In the genomic region with DNA sequence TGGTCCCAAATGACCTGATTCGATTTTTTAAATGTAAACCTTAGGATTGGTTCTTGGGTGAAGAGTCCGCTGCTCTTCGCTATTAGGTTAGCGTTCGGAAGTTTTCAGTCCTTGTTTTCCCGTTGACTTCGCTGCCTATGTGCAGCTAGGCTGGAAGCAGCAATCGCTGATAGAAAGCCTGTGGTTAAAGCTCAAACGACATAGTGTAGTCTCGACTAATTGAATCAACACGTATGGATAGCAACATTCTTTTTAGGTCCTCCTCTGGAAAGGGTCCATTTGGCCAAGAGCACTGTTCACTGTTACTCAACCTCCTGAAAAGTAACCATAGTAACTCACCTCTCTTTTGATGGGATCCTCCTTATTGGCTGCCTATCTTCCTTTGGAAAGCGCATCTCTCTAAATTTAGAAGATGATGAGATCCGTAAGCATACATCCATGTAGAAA, we compare ENCODE assay signal across 9 cellular contexts.
DNase-seq lines count a peak whose midpoint lies in the region; ATAC-seq and TF ChIP-seq lines count a peak whose summit lies in the region.
"Had no signal": no experiment of that assay in that cellular context is flagged by ENCODE, and none has a peak within 500 bp of the region (broad histone marks: within the 10 kb centered on the region; RNA-seq: fewer than 3 reads in every experiment).

No MANE protein-coding gene starts in this region.

- H3K4ac ChIP-seq in H9 (ENCODE audit: low read depth, low read length) = no peak overlapping the region

- H2BK120ac ChIP-seq in H9 (ENCODE audit: low read depth, low read length, poor library complexity, severe bottlenecking) = no peak overlapping the region

- H4K20me1 ChIP-seq in H9 (ENCODE audit: control insufficient read depth, insufficient read depth, insufficient read length) = no peaks in the 10 kb centered on the region

- H3K27me3 Mint-ChIP-seq in H9 (ENCODE audit: low read depth) = peaks cover 81% of the 10 kb centered on the region
- H3K27me3 Mint-ChIP-seq in natural killer cell (ENCODE audit: low read depth in 2 of 2) = peaks cover 17 to 56% of the 10 kb centered on the region in 2 donors

- no peak overlapping the region for H3K18ac ChIP-seq in H9 (ENCODE audit: insufficient read length, low read depth, low read length)

- no peak overlapping the region for H3K56ac ChIP-seq in H9 (ENCODE audit: insufficient read length, low read depth, low read length)

- H2BK12ac ChIP-seq in H9 (ENCODE audit: insufficient read length, low read depth, low read length) = no peak overlapping the region

- no peak overlapping the region for H2AFZ ChIP-seq in H9 (ENCODE audit: low read length)

- no peak overlapping the region for H2BK5ac ChIP-seq in H9 (ENCODE audit: insufficient read length, low read length)

- H2BK15ac ChIP-seq in H9 (ENCODE audit: low read depth, low read length) = no peak overlapping the region

- H3K9me3 Mint-ChIP-seq in H9 = no peaks in the 10 kb centered on the region
- no peaks in the 10 kb centered on the region for H3K9me3 Mint-ChIP-seq in natural killer cell

- DNase-seq in BE2C = no peak
- no peak for DNase-seq in H9
- DNase-seq in breast epithelium (ENCODE audit: low spot score in 2 of 2) = no peak
- DNase-seq in natural killer cell = no peak
- no peak for DNase-seq in HT-29 (ENCODE audit: low spot score)

- TF ChIP-seq CTCF in BE2C (IDR thresholded peaks at IDR 0.05; ENCODE audit: low read depth, low read length) (no peak), H9 (conservative IDR thresholded peaks at IDR 0.05) (no peak), breast epithelium (IDR thresholded peaks at IDR 0.05) (no peak), natural killer cell (IDR thresholded peaks at IDR 0.05) (no peak)

- no peaks in the 10 kb centered on the region for H3K79me1 ChIP-seq in H9 (ENCODE audit: insufficient read depth, low read depth, low read length, poor library complexity, severe bottlenecking)

- no peak overlapping the region for H4K5ac ChIP-seq in H9 (ENCODE audit: insufficient read length, low read depth, low read length)

- H3K14ac ChIP-seq in H9 (ENCODE audit: insufficient read depth, low read length) = no peak overlapping the region

- H3K4me1 ChIP-seq in BE2C (no peaks in the 10 kb centered on the region), H9 (ENCODE audit: insufficient read depth, low read length) (no peaks in the 10 kb centered on the region; the same call in 1 of the 2 replicates), breast epithelium (no peaks in the 10 kb centered on the region)

- H4K8ac ChIP-seq in H9 (replicated peaks; ENCODE audit: insufficient read length, low read depth, low read length) = no peak overlapping the region

- intact Hi-C loops in breast epithelium (cut with DNase I; ENCODE audit: low total_unique reads) = no loop called here
- intact Hi-C loops in natural killer cell (cut with micrococcal nuclease) = loop anchor here (5.0 kb wide), 1 partner anchor 40 kb away; no protein-coding TSS in a partner anchor

- no peak overlapping the region for H3K27ac ChIP-seq in H9 (ENCODE audit: insufficient read length, low read depth, low read length)
- no peak overlapping the region for H3K27ac ChIP-seq in breast epithelium
- H3K27ac ChIP-seq: skin epidermis had no signal

- H2AK5ac ChIP-seq in H9 (ENCODE audit: insufficient read length, low read length) = no peak overlapping the region

- peak overlapping the region; percentile 45 for H3K4me2 ChIP-seq in H9 (ENCODE audit: insufficient read depth, insufficient read length, low read length)

- H3K23me2 ChIP-seq in H9 (ENCODE audit: insufficient read length, low read depth, low read length, poor library complexity, severe bottlenecking) = peaks cover 8% of the 10 kb centered on the region

- no peak overlapping the region for H4K91ac ChIP-seq in H9 (ENCODE audit: insufficient read length, low read depth, low read length)

- no CpG with 5 or more reads among the region's 13 CpGs for WGBS in H9 (ENCODE audit: extremely low coverage, insufficient read length, low lambda C conversion rate)

- H3K27me3 ChIP-seq in BE2C (peaks cover 54% of the 10 kb centered on the region), H9 (ENCODE audit: insufficient read depth, low read length) (peaks cover 9% of the 10 kb centered on the region; the same call in 1 of the 2 replicates), breast epithelium (peaks cover 3 to 70% of the 10 kb centered on the region in 2 donors)

- H2BK20ac ChIP-seq in H9 (ENCODE audit: low read depth, low read length, poor library complexity, severe bottlenecking) = no peak overlapping the region

- H3K4me1 Mint-ChIP-seq in H9 = peaks cover 19 to 21% of the 10 kb centered on the region in 2 experiments
- H3K4me1 Mint-ChIP-seq in natural killer cell = peaks cover 12% of the 10 kb centered on the region in 2 donors

- H3K9me3 ChIP-seq in BE2C (no peaks in the 10 kb centered on the region), H9 (ENCODE audit: control insufficient read depth, low read depth, low read length) (no peaks in the 10 kb centered on the region), breast epithelium (no peaks in the 10 kb centered on the region)

- H3K9ac ChIP-seq in H9 (ENCODE audit: extremely low read depth, insufficient read length, low read length) = no peak overlapping the region

- H3K23ac ChIP-seq in H9 (ENCODE audit: insufficient read length, low read depth, low read length) = no peak overlapping the region

- H3K27ac Mint-ChIP-seq in H9 (no peak overlapping the region), natural killer cell (peak overlapping the region in 1 of 2 donors; percentile 76)

- H3K36me3 ChIP-seq in BE2C = no peaks in the 10 kb centered on the region
- H3K36me3 ChIP-seq in breast epithelium = no peaks in the 10 kb centered on the region

- H3T11ph ChIP-seq in H9 (ENCODE audit: low read length) = no peak overlapping the region

- H3K4me3 Mint-ChIP-seq in H9 = peak overlapping the region; percentile 76 to 87
- H3K4me3 Mint-ChIP-seq in natural killer cell = peak overlapping the region; percentile 84

- H3K36me3 Mint-ChIP-seq in H9 (ENCODE audit: insufficient read depth in 1 of 3, low read depth in 3 of 3) (no peaks in the 10 kb centered on the region), natural killer cell (no peaks in the 10 kb centered on the region)

- H3K4me3 ChIP-seq in BE2C (ENCODE audit: low read depth, low read length) (peak overlapping the region; percentile 15; the same call in 1 of the 2 replicates), breast epithelium (peak overlapping the region in 2 of 3 donors; percentile 30 to 57)

- ATAC-seq in natural killer cell = peak in 1 of 3 donors; percentile 3
- no peak for ATAC-seq in GM18517 (IDR thresholded peaks at IDR 0.05; ENCODE audit: unreplicated experiment)
- no peak for ATAC-seq in GM21515 (IDR thresholded peaks at IDR 0.05; ENCODE audit: unreplicated experiment)
- no peak for ATAC-seq in HG03442 (IDR thresholded peaks at IDR 0.05; ENCODE audit: unreplicated experiment)

- no peaks in the 10 kb centered on the region for H3K79me2 ChIP-seq in H9 (ENCODE audit: insufficient read depth, low read length)

- no peak for TF ChIP-seq POLR2A in breast epithelium (IDR thresholded peaks at IDR 0.05)
